ENCODE assay signal across 14 cellular contexts in the genomic region with DNA sequence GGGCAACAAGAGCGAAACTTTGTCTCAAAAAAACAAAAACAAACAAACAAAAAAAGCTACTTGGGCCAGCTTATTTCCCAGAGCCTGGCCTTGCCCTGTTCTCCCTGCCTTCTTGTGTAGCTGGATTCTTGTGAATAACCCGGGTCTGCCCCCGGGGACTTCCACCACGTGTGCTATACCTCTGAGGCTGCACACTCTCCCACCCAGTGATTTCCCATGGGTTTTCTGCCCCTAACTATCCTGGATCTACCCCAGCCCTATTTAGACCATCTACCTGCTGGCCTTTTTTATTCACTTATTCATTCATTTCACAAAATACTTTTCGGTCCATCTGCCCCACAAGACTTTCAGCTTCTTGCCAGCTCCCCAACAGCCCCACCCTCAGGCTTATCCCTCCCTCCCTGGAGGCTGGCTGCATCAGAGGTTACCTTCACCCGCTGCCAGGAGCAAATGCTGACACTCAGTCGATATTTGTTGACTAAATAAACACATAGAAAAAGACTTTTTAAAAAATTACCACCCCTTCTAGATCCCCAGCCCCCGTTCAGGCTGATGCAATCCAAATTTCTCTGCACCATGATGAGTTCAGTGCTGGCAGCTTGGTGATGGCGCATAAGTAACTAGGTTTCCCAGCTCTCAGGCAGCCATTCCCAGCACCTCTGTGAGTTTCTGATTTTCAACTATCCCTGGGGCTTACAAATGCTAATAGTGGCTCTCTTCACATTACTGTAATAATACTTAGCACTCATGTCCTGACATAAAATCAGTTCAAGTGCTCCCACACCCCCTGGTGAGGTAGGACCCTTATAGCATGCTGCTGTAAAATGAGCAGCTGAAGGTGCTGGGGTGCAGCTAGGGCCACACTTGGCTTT. TPM values are rescaled to one million over a fixed set of nuclear protein-coding genes. Genes with fewer than 3 reads are reported as not detected.
DNase-seq lines count a peak whose midpoint lies in the region; ATAC-seq and TF ChIP-seq lines count a peak whose summit lies in the region.
"Had no signal": no experiment of that assay in that cellular context is flagged by ENCODE, and none has a peak within 500 bp of the region (broad histone marks: within the 10 kb centered on the region; RNA-seq: fewer than 3 reads in every experiment).

No MANE protein-coding gene starts in this region.

- H3K27me3 ChIP-seq in HUES64 (ENCODE audit: insufficient read depth, low read length) (no peaks in the 10 kb centered on the region), body of pancreas (no peaks in the 10 kb centered on the region), SJCRH30 (no peaks in the 10 kb centered on the region)
- H3K27me3 ChIP-seq: ovary had no signal

- H3K4me3 ChIP-seq in HUES64 (ENCODE audit: low read length) = no peak overlapping the region
- H3K4me3 ChIP-seq in body of pancreas = no peak overlapping the region
- no peak overlapping the region for H3K4me3 ChIP-seq in SJCRH30
- H3K4me3 ChIP-seq: ovary, thoracic aorta had no signal

- H3K4me1 ChIP-seq in HUES64 (ENCODE audit: insufficient read depth, low read length) (peaks cover 17% of the 10 kb centered on the region), body of pancreas (peaks cover 9% of the 10 kb centered on the region), SJCRH30 (no peaks in the 10 kb centered on the region)

- H3K27ac ChIP-seq in HUES64 (ENCODE audit: low read depth, low read length) = peak overlapping the region; percentile 56; the same call in 1 of the 2 replicates
- peak overlapping the region in 3 of 4 donors; percentile 10 to 54 (median 21) for H3K27ac ChIP-seq in body of pancreas
- H3K27ac ChIP-seq in SJCRH30 = no peak overlapping the region
- H3K27ac ChIP-seq: ovary, thoracic aorta had no signal

- no peaks in the 10 kb centered on the region for H3K36me3 Mint-ChIP-seq in mesothelial cell of epicardium

- peak overlapping the region; percentile 48 for H3K27ac Mint-ChIP-seq in mesothelial cell of epicardium

- no peaks in the 10 kb centered on the region for H3K27me3 Mint-ChIP-seq in mesothelial cell of epicardium (ENCODE audit: low read depth)

- peak; percentile 65 for ATAC-seq in body of pancreas
- ATAC-seq in HG02970 (IDR thresholded peaks at IDR 0.05; ENCODE audit: low FRiP score, unreplicated experiment) = no peak

- TF ChIP-seq CTCF in body of pancreas (IDR thresholded peaks at IDR 0.05) (no peak), mesothelial cell of epicardium (IDR thresholded peaks at IDR 0.05; ENCODE audit: unreplicated experiment) (no peak)

- DNase-seq in D341Med (ENCODE audit: low spot score) (peak; percentile 65), body of pancreas (peak in 2 of 4 donors; percentile 37 to 42), mesothelial cell of epicardium (ENCODE audit: low spot score in 2 of 2, unreplicated experiment in 2 of 2) (no peak), SJCRH30 (no peak), iPS-NIHi7 (ENCODE audit: extremely low spot score) (no peak), NOMO-1 treated with dmso at 0.1 percent for 144 hours (lab: John Stamatoyannopoulos, UW; ENCODE audit: unreplicated experiment) (no peak)
- DNase-seq: kidney; NCI-H524 treated with DMSO at 0.1 percent for 48 hours; ovary; stimulated activated CD4-positive, alpha-beta T cell treated with anti-CD3 and anti-CD28 coated beads, Interleukin-4, amount 100 ng/mL, for 4 hours; T-helper 9 cell had no signal

- no peaks in the 10 kb centered on the region for H3K9me3 Mint-ChIP-seq in mesothelial cell of epicardium

- intact Hi-C loops in body of pancreas (cut with DNase I) = loop anchor here (10.0 kb wide), 1 partner anchor 85 kb away; no protein-coding TSS in a partner anchor

- no peaks in the 10 kb centered on the region for H3K9me3 ChIP-seq in HUES64 (ENCODE audit: insufficient read depth, low read depth, low read length)
- no peaks in the 10 kb centered on the region for H3K9me3 ChIP-seq in body of pancreas
- H3K9me3 ChIP-seq in SJCRH30 (replicated peaks) = no peaks in the 10 kb centered on the region
- H3K9me3 ChIP-seq: ovary, thoracic aorta had no signal

- no peak overlapping the region for H3K9ac ChIP-seq in HUES64 (ENCODE audit: low read depth, low read length)

- WGBS in HUES64 = 53% methylated on average over 9 of the region's 9 CpGs
- WGBS in body of pancreas, 2 donors = 29 to 31% methylated on average over 9 of the region's 9 CpGs

- no peak overlapping the region for H3K4me3 Mint-ChIP-seq in mesothelial cell of epicardium

- H3K4me1 Mint-ChIP-seq in mesothelial cell of epicardium = peaks cover 15% of the 10 kb centered on the region

- TF ChIP-seq POLR2A in body of pancreas (IDR thresholded peaks at IDR 0.05) = no peak

- H3K36me3 ChIP-seq in HUES64 (ENCODE audit: insufficient read depth, low read length) (no peaks in the 10 kb centered on the region), body of pancreas (replicated peaks in 1 of 2; ENCODE audit: insufficient read depth in 1 of 2, low read depth in 2 of 2) (no peaks in the 10 kb centered on the region), SJCRH30 (no peaks in the 10 kb centered on the region)
- H3K36me3 ChIP-seq: ovary, thoracic aorta had no signal

RNA-seq across cellular contexts. Expression of gene TARBP1, which starts 30.7 kb away (rescaled TPM):
- polyA plus RNA-seq in HUES64 (2013, experiment 1 of 2) = 21.8 TPM
- polyA plus RNA-seq in HUES64 (2013, experiment 2 of 2) = 19.6 TPM
- total RNA-seq in body of pancreas = 10 to 100 TPM; 30.6 to 32.0 TPM
- 66.0 to 69.8 TPM (median 66.1 TPM) in 3 replicates for total RNA-seq in mesothelial cell of epicardium
- total RNA-seq in SJCRH30 (2014; rRNA removed; shearing (Covaris generic)) = 13.9 and 14.8 TPM in 2 replicates
